ENCODE assay signal across 10 cellular contexts in the genomic region with DNA sequence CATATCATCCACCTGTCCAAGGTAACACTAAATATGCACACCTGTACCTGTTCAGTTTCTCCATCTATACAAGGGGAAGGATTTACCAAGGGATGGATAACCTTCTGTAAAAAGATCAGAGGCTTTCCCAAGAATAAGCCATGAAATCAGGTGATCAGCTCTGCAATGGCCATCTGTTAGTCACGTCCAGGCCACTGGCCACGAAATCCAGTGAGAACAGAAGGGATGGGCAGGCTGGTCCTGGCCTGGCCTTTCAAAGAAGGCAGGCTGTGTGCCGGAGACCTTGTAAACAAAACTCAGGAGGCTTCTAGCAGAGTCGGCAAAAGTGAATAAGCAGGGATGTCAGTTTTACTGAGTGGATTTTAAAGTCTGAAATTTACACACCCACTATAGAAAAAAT.
DNase-seq lines count a peak whose midpoint lies in the region; ATAC-seq and TF ChIP-seq lines count a peak whose summit lies in the region.
"Had no signal": no experiment of that assay in that cellular context is flagged by ENCODE, and none has a peak within 500 bp of the region (broad histone marks: within the 10 kb centered on the region; RNA-seq: fewer than 3 reads in every experiment).

No MANE protein-coding gene starts in this region.

- H3K27ac Mint-ChIP-seq in Caco-2 (ENCODE audit: unreplicated experiment) (no peak overlapping the region), neural crest cell (ENCODE audit: unreplicated experiment) (no peak overlapping the region)

- no peaks in the 10 kb centered on the region for H3K9me3 ChIP-seq in Caco-2

- H4K8ac ChIP-seq in mesendoderm (ENCODE audit: low read depth, low read length), result no peak overlapping the region

- H3K27ac ChIP-seq in mesendoderm (ENCODE audit: low read depth, low read length), result no peak overlapping the region

- no peak for TF ChIP-seq CTCF in Caco-2 (IDR thresholded peaks at IDR 0.05; ENCODE audit: insufficient read depth in 1 of 2, low read depth in 1 of 2, low read length in 1 of 2, severe bottlenecking in 1 of 2, unreplicated experiment in 1 of 2)
- TF ChIP-seq CTCF in neural crest cell (conservative IDR thresholded peaks at IDR 0.05), result no peak

- H3K4me1 ChIP-seq in Caco-2 (peaks cover 16% of the 10 kb centered on the region; the same call in 1 of the 2 replicates), mesendoderm (ENCODE audit: control insufficient read depth, low read depth, low read length) (peaks cover 7% of the 10 kb centered on the region)

- H3K27me3 Mint-ChIP-seq in Caco-2 (ENCODE audit: insufficient read depth, unreplicated experiment) (no peaks in the 10 kb centered on the region), neural crest cell (ENCODE audit: low read depth) (no peaks in the 10 kb centered on the region)

- no peak overlapping the region for H3K23ac ChIP-seq in mesendoderm (ENCODE audit: low read length)

- H2BK5ac ChIP-seq in mesendoderm (ENCODE audit: low read length), result no peak overlapping the region

- no peak overlapping the region for H3K18ac ChIP-seq in mesendoderm (ENCODE audit: low read length)

- H3K4me3 ChIP-seq in Caco-2 (ENCODE audit: low read depth, low read length) (no peak overlapping the region), mesendoderm (ENCODE audit: low read length) (no peak overlapping the region)

- no peak overlapping the region for H3K4ac ChIP-seq in mesendoderm (ENCODE audit: low read depth, low read length)

- H3K4me1 Mint-ChIP-seq in Caco-2 (ENCODE audit: low read depth, unreplicated experiment) (peaks cover 9% of the 10 kb centered on the region), neural crest cell (peaks cover 26% of the 10 kb centered on the region)

- peaks cover 22% of the 10 kb centered on the region for H3K79me2 ChIP-seq in mesendoderm (ENCODE audit: control insufficient read depth, insufficient read depth, low read length)

- DNase-seq in Caco-2 (no peak), NCI-H82 (lab: John Stamatoyannopoulos, UW) (peak; percentile 64), cerebellar cortex (ENCODE audit: low spot score) (peak; percentile 79), neural crest cell (ENCODE audit: low read depth, low spot score) (no peak), NCI-H510A (lab: John Stamatoyannopoulos, UW) (no peak), mesendoderm (no peak), epidermal melanocyte (ENCODE audit: insufficient read length, low spot score) (no peak)
- DNase-seq: effector CD4-positive, alpha-beta T cell; NCI-H1694 treated with DMSO at 0.1 percent for 48 hours had no signal

- WGBS in mesendoderm (ENCODE audit: extremely low coverage, insufficient coverage, low lambda C conversion rate), result no CpG with 5 or more reads among the region's 4 CpGs

- H2AK5ac ChIP-seq in mesendoderm (ENCODE audit: low read length), result no peak overlapping the region

- H3K27me3 ChIP-seq in Caco-2 (replicated peaks; ENCODE audit: control insufficient read depth, insufficient read depth, low read length) (no peaks in the 10 kb centered on the region), mesendoderm (ENCODE audit: insufficient read depth, low read length, poor library complexity) (no peaks in the 10 kb centered on the region)

- H4K5ac ChIP-seq in mesendoderm (ENCODE audit: low read length), result no peak overlapping the region

- H3K56ac ChIP-seq in mesendoderm (ENCODE audit: low read length), result no peak overlapping the region

- no peak overlapping the region for H2BK15ac ChIP-seq in mesendoderm (replicated peaks; ENCODE audit: low read depth)

- intact Hi-C loops in Caco-2 (cut with micrococcal nuclease; ENCODE audit: unreplicated experiment), result no loop called here

- POLR2A ChIA-PET in Caco-2 (lab: Charles Lee), result interaction anchor here (0.6 kb wide), 1 partner anchor 11 kb away, joined by 3 read pairs; no protein-coding TSS in a partner anchor

- peaks cover 17% of the 10 kb centered on the region for H3K79me1 ChIP-seq in mesendoderm (ENCODE audit: low read length)

- ATAC-seq in HG03135 (IDR thresholded peaks at IDR 0.05; ENCODE audit: unreplicated experiment), result no peak

- H3K36me3 Mint-ChIP-seq in Caco-2 (ENCODE audit: insufficient read depth, unreplicated experiment), result peaks cover 6% of the 10 kb centered on the region
- H3K36me3 Mint-ChIP-seq in neural crest cell (ENCODE audit: low read depth), result no peaks in the 10 kb centered on the region

- no peak overlapping the region for H3K9ac ChIP-seq in mesendoderm (ENCODE audit: low read length)

- no peak overlapping the region for H2BK120ac ChIP-seq in mesendoderm (ENCODE audit: low read depth, low read length)

- H3K4me3 Mint-ChIP-seq in Caco-2 (ENCODE audit: unreplicated experiment) (peak overlapping the region; percentile 56), neural crest cell (peak overlapping the region; percentile 79)

- no TSS peak for BruUV-seq in Caco-2 (replicated peaks; lab: Mats Ljungman, UMichigan)

- H3K36me3 ChIP-seq in Caco-2 (ENCODE audit: control insufficient read depth, insufficient read depth, low read length) (peaks cover 2% of the 10 kb centered on the region; the same call in 1 of the 2 replicates), mesendoderm (ENCODE audit: control insufficient read depth, insufficient read depth, low read length) (no peaks in the 10 kb centered on the region)

- H3K9me3 Mint-ChIP-seq in Caco-2 (ENCODE audit: unreplicated experiment) (no peaks in the 10 kb centered on the region), neural crest cell (no peaks in the 10 kb centered on the region)

- no peak overlapping the region for H3K4me2 ChIP-seq in mesendoderm (ENCODE audit: low read length)

- CTCF ChIA-PET in Caco-2 (lab: Charles Lee), result interaction anchor here (0.9 kb wide), 1 partner anchor 26 kb away, joined by 3 read pairs; no protein-coding TSS in a partner anchor

Comparison
In these comparisons a context has a peak if more than half of its experiments do, and no peak if none do; other contexts are left out.
1. DNase-seq: peak in NCI-H82 (single experiment) and cerebellar cortex (single experiment); none in Caco-2 (0 of 2), neural crest cell (single experiment), NCI-H510A (single experiment), mesendoderm (single experiment) and epidermal melanocyte (single experiment).